Comparison of ENCODE assay signal across 7 cellular contexts in the genomic region with DNA sequence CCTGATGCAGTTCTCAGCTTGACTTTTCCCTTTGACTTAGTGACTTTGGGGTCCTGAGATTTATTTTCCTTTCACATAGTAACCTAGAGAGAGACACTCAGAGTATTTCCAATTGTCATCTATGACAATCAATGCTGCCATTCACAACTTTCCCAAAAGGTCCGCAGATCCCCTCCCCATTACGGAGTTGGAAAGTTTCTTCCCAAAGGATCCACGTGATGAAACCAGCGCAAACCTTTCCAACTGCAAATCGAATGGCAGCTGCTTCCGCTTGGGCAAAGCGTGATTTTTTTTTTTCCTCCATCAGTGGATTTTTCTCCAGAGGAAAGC. TPM values are rescaled to one million over a fixed set of nuclear protein-coding genes. Genes with fewer than 3 reads are reported as not detected.
DNase-seq lines count a peak whose midpoint lies in the region; ATAC-seq, FAIRE-seq and TF ChIP-seq lines count a peak whose summit lies in the region.

No MANE protein-coding gene starts in this region.

- H3K4me3 Mint-ChIP-seq in endodermal cell (peak overlapping the region; percentile 75), natural killer cell (peak overlapping the region; percentile 95)

- peak overlapping the region; percentile 97 for H3K27ac Mint-ChIP-seq in endodermal cell
- peak overlapping the region; percentile 83 to 92 for H3K27ac Mint-ChIP-seq in natural killer cell

- peak overlapping the region; percentile 93 for H3K9ac ChIP-seq in endodermal cell (ENCODE audit: extremely low read depth, low read length, poor library complexity, severe bottlenecking)

- peak overlapping the region; percentile 92 for H2AFZ ChIP-seq in OCI-LY7 (ENCODE audit: low read length)

- H3K9me3 Mint-ChIP-seq in endodermal cell (peaks cover 15% of the 10 kb centered on the region), natural killer cell (no peaks in the 10 kb centered on the region)

- no peaks in the 10 kb centered on the region for H3K9me2 ChIP-seq in OCI-LY7 (ENCODE audit: insufficient read depth, low read length)

- H3K4me3 ChIP-seq in OCI-LY7 (ENCODE audit: low read depth, low read length, poor library complexity, severe bottlenecking) (peak overlapping the region; percentile 77), endodermal cell (ENCODE audit: low read length) (peak overlapping the region; percentile 95)

- peaks cover 14% of the 10 kb centered on the region for H3K4me1 Mint-ChIP-seq in endodermal cell
- peaks cover 10 to 20% of the 10 kb centered on the region in 2 donors for H3K4me1 Mint-ChIP-seq in natural killer cell

- H3K36me3 ChIP-seq in OCI-LY7 (ENCODE audit: insufficient read depth, low read length) (no peaks in the 10 kb centered on the region), endodermal cell (ENCODE audit: control insufficient read depth, insufficient read depth, low read length) (no peaks in the 10 kb centered on the region)

- H3K79me2 ChIP-seq in OCI-LY7 (ENCODE audit: insufficient read depth, low read depth, low read length) = no peaks in the 10 kb centered on the region

- H3K27ac ChIP-seq in OCI-LY7 (ENCODE audit: low read depth, low read length, poor library complexity, severe bottlenecking) = peak overlapping the region; percentile 61
- peak overlapping the region; percentile 98 for H3K27ac ChIP-seq in endodermal cell (ENCODE audit: low read depth, low read length)

- no peaks in the 10 kb centered on the region for H3K36me3 Mint-ChIP-seq in endodermal cell (ENCODE audit: low read depth)
- no peaks in the 10 kb centered on the region for H3K36me3 Mint-ChIP-seq in natural killer cell

- H3K27me3 ChIP-seq in endodermal cell (ENCODE audit: control insufficient read depth, insufficient read depth, low read length, poor library complexity, severe bottlenecking) = no peaks in the 10 kb centered on the region

- FAIRE-seq in D721Med (lab: Jason Lieb, UNC) = no peak

- CTCF ChIA-PET in OCI-LY7 (lab: Charles Lee; ENCODE audit: unreplicated experiment) = interaction anchor here (1.0 to 1.5 kb wide), 5 partner anchors 14 to 74 kb away, joined by 3 to 6 read pairs (median 4); a partner anchor contains a TSS

- POLR2A ChIA-PET in OCI-LY7 (lab: Charles Lee) = interaction anchor here (0.6 to 2.9 kb wide), 17 partner anchors 11 to 304 kb away, joined by 3 to 19 read pairs (median 6); a partner anchor contains a TSS

- intact Hi-C loops in OCI-LY7 (cut with micrococcal nuclease; ENCODE audit: unreplicated experiment) (loop anchor here (1.0 to 2.0 kb wide), 4 partner anchors 15 to 73 kb away; a partner anchor contains a TSS), natural killer cell (cut with micrococcal nuclease) (loop anchor here (1.0 to 5.0 kb wide), 3 partner anchors 15 to 73 kb away; a partner anchor contains a TSS)

- ATAC-seq in GM21786 (IDR thresholded peaks at IDR 0.05; ENCODE audit: unreplicated experiment) = peak; percentile 7
- no peak for ATAC-seq in natural killer cell
- no peak for ATAC-seq in HG02884 (IDR thresholded peaks at IDR 0.05; ENCODE audit: unreplicated experiment)

- H3K9me3 ChIP-seq in OCI-LY7 (ENCODE audit: low read length) (no peaks in the 10 kb centered on the region), endodermal cell (ENCODE audit: control insufficient read depth, low read length) (peaks cover 18% of the 10 kb centered on the region)

- H3K4me2 ChIP-seq in OCI-LY7 (ENCODE audit: low read length) = peak overlapping the region; percentile 90

- H3K27me3 Mint-ChIP-seq in endodermal cell (ENCODE audit: insufficient read depth) (no peaks in the 10 kb centered on the region), natural killer cell (ENCODE audit: low read depth in 2 of 2) (no peaks in the 10 kb centered on the region)

- 0 to 1% methylated on average over 4 to 7 of the region's 7 CpGs for WGBS in endodermal cell (ENCODE audit: insufficient coverage in 1 of 2, insufficient read length in 1 of 2), 2 experiments

- DNase-seq in OCI-LY7 (ENCODE audit: low spot score) (no peak), endodermal cell (no peak), natural killer cell (no peak), D721Med (ENCODE audit: insufficient read length, low spot score) (no peak), T1000 (lab: John Stamatoyannopoulos, UW) (no peak)

- TF ChIP-seq CTCF in OCI-LY7 (conservative IDR thresholded peaks at IDR 0.05; ENCODE audit: low read length) (no peak), endodermal cell (conservative IDR thresholded peaks at IDR 0.05) (no peak), natural killer cell (IDR thresholded peaks at IDR 0.05) (no peak), D721Med (IDR thresholded peaks at IDR 0.05; ENCODE audit: insufficient read depth, missing control alignments) (no peak)

- no peaks in the 10 kb centered on the region for H4K20me1 ChIP-seq in OCI-LY7 (ENCODE audit: insufficient read depth, low read length)

- H3K4me1 ChIP-seq in OCI-LY7 (ENCODE audit: insufficient read depth, low read length, poor library complexity, severe bottlenecking) (peaks cover 11% of the 10 kb centered on the region), endodermal cell (ENCODE audit: control insufficient read depth, insufficient read depth, low read length) (no peaks in the 10 kb centered on the region)

- no TSS peak for BruUV-seq in OCI-LY7 (replicated peaks; lab: Mats Ljungman, UMichigan)

RNA-seq across cellular contexts. Expression of a gene that starts 0.5 kb away (rescaled TPM):
- 6.8 and 7.4 TPM in 2 replicates for total RNA-seq in OCI-LY7 (2014; rRNA removed; shearing (Covaris generic))
- total RNA-seq in OCI-LY7 (2022) (14.2 and 14.3 TPM in 2 replicates), endodermal cell (10 to 100 TPM; 18.7 to 19.5 TPM), natural killer cell (10 to 100 TPM; 28.5 to 33.0 (median 29.6) TPM)
- polyA plus RNA-seq in endodermal cell (2013, experiment 1 of 2) = 9.3 TPM
- polyA plus RNA-seq in endodermal cell (2013, experiment 2 of 2) = 10.7 TPM

RNA-seq across cellular contexts. Expression of a gene that starts 15.0 kb away (rescaled TPM):
- total RNA-seq in OCI-LY7 (2014; rRNA removed; shearing (Covaris generic)) = 42.6 and 44.6 TPM in 2 replicates
- total RNA-seq in OCI-LY7 (2022) (48.5 and 61.0 TPM in 2 replicates), endodermal cell (10 to 100 TPM; 56.4 to 57.8 TPM), natural killer cell (10 to 100 TPM; 25.9 to 39.1 (median 36.9) TPM)
- 28.0 TPM for polyA plus RNA-seq in endodermal cell (2013, experiment 1 of 2)
- polyA plus RNA-seq in endodermal cell (2013, experiment 2 of 2) = 30.2 TPM
